In genomic region chr6:124955108-124955851, GRCh38 we compare ENCODE assay signal across 22 cellular contexts. TPM values are rescaled to one million over a fixed set of nuclear protein-coding genes. Genes with fewer than 3 reads are reported as not detected.
DNase-seq lines count a peak whose midpoint lies in the region; ATAC-seq and TF ChIP-seq lines count a peak whose summit lies in the region.
"Had no signal": no experiment of that assay in that cellular context is flagged by ENCODE, and none has a peak within 500 bp of the region (broad histone marks: within the 10 kb centered on the region; RNA-seq: fewer than 3 reads in every experiment).

No MANE protein-coding gene starts in this region.

- H3K4me1 Mint-ChIP-seq in WTC11, result peaks cover 7% of the 10 kb centered on the region; the same call in 1 of the 2 replicates
- H3K4me1 Mint-ChIP-seq in stimulated activated memory B cell treated with anti-CD40 and anti-IgM and Interleukin-4, amounts not matched to agents 10 μg/mL and 1 μg/mL and 100 μg/mL, for 72 hours, result no peaks in the 10 kb centered on the region
- H3K4me1 Mint-ChIP-seq: activated CD4-positive, alpha-beta T cell treated with anti-CD3 and anti-CD28 coated beads, Interleukin-2, amount 10 ng/mL, durations not matched to agents 24 days and 14 days; T-cell had no signal

- H2BK15ac ChIP-seq in IMR-90 (ENCODE audit: low read depth, low read length), result no peak overlapping the region

- no peak overlapping the region for H3K27ac ChIP-seq in IMR-90 (ENCODE audit: insufficient read depth, low read length)
- no peak overlapping the region for H3K27ac ChIP-seq in right cardiac atrium (ENCODE audit: low read length)
- no peak overlapping the region for H3K27ac ChIP-seq in ascending aorta
- H3K27ac ChIP-seq: body of pancreas, hepatocyte, pancreas, transverse colon had no signal

- no peak overlapping the region for H3K4me3 Mint-ChIP-seq in WTC11
- no peak overlapping the region for H3K4me3 Mint-ChIP-seq in stimulated activated memory B cell treated with anti-CD40 and anti-IgM and Interleukin-4, amounts not matched to agents 10 μg/mL and 1 μg/mL and 100 μg/mL, for 72 hours
- H3K4me3 Mint-ChIP-seq: activated CD4-positive, alpha-beta T cell treated with anti-CD3 and anti-CD28 coated beads, Interleukin-2, amount 10 ng/mL, durations not matched to agents 24 days and 14 days; activated naive CD8-positive, alpha-beta T cell; T-cell had no signal

- no peak overlapping the region for H2AK9ac ChIP-seq in IMR-90 (replicated peaks; ENCODE audit: low read depth, low read length, poor library complexity)

- H4K20me1 ChIP-seq in IMR-90 (ENCODE audit: insufficient read depth, low read length), result peaks cover 18% of the 10 kb centered on the region

- TF ChIP-seq POLR2A in IMR-90 (IDR thresholded peaks at IDR 0.05; ENCODE audit: low read depth, low read length), result no peak

- H3K27ac Mint-ChIP-seq in WTC11, result no peak overlapping the region
- H3K27ac Mint-ChIP-seq in stimulated activated memory B cell treated with anti-CD40 and anti-IgM and Interleukin-4, amounts not matched to agents 10 μg/mL and 1 μg/mL and 100 μg/mL, for 72 hours, result no peak overlapping the region
- H3K27ac Mint-ChIP-seq: activated CD4-positive, alpha-beta T cell treated with anti-CD3 and anti-CD28 coated beads, Interleukin-2, amount 10 ng/mL, durations not matched to agents 24 days and 14 days; activated naive CD8-positive, alpha-beta T cell; T-cell had no signal

- peak overlapping the region; percentile 63 for H2AFZ ChIP-seq in IMR-90 (replicated peaks; ENCODE audit: low read length, poor library complexity)
- H2AFZ ChIP-seq: hepatocyte had no signal

- H2BK20ac ChIP-seq in IMR-90 (ENCODE audit: low read depth, low read length), result no peak overlapping the region

- no peak overlapping the region for H3K18ac ChIP-seq in IMR-90 (ENCODE audit: low read depth, low read length)

- H4K5ac ChIP-seq in IMR-90 (ENCODE audit: low read depth, low read length), result no peak overlapping the region

- H3K4me1 ChIP-seq in IMR-90 (ENCODE audit: control insufficient read depth, insufficient read depth, low read length) (peaks cover 4% of the 10 kb centered on the region; the same call in 1 of the 2 replicates), right cardiac atrium (ENCODE audit: control insufficient read depth, insufficient read depth, low read length) (peaks cover 4% of the 10 kb centered on the region), ascending aorta (peaks cover 0 to 6% of the 10 kb centered on the region in 2 donors), HAP-1 (peaks cover 11% of the 10 kb centered on the region)
- H3K4me1 ChIP-seq: body of pancreas, pancreas had no signal

- POLR2A ChIA-PET in IMR-90 (lab: Charles Lee; ENCODE audit: unreplicated experiment) (no interaction called here), WTC11 (lab: Charles Lee) (no interaction called here)

- no peaks in the 10 kb centered on the region for H3K36me3 Mint-ChIP-seq in WTC11
- H3K36me3 Mint-ChIP-seq in stimulated activated memory B cell treated with anti-CD40 and anti-IgM and Interleukin-4, amounts not matched to agents 10 μg/mL and 1 μg/mL and 100 μg/mL, for 72 hours, result no peaks in the 10 kb centered on the region
- H3K36me3 Mint-ChIP-seq: T-cell had no signal

- H3K4me3 ChIP-seq in IMR-90 (ENCODE audit: insufficient read depth, low read depth, low read length) (no peak overlapping the region), right cardiac atrium (ENCODE audit: low read length) (no peak overlapping the region), ascending aorta (peak overlapping the region in 1 of 2 donors; percentile 9), HAP-1 (no peak overlapping the region)
- H3K4me3 ChIP-seq: body of pancreas, hepatocyte, lung, pancreas, transverse colon had no signal

- in situ Hi-C loops in IMR-90 (cut with MboI; ENCODE audit: low sequenced_read_pairs) (loop anchor here (25.0 kb wide), 1 partner anchor 157 kb away; no protein-coding TSS in a partner anchor), HAP-1 (cut with MboI; ENCODE audit: low sequenced_read_pairs) (no loop called here)

- H3K9me1 ChIP-seq in IMR-90 (ENCODE audit: insufficient read depth, low read length), result peaks cover 9% of the 10 kb centered on the region; the same call in 1 of the 2 replicates

- intact Hi-C loops in IMR-90 (cut with micrococcal nuclease), result no loop called here
- intact Hi-C loops in right cardiac atrium (cut with DNase I), result no loop called here
- intact Hi-C loops in ascending aorta (cut with DNase I), result no loop called here

- ATAC-seq in IMR-90 (ENCODE audit: low read depth), result peak; percentile 39
- peak; percentile 88 for ATAC-seq in WTC11
- peak; percentile 40 to 66 for ATAC-seq in right cardiac atrium
- peak; percentile 31 for ATAC-seq in stimulated activated memory B cell treated with anti-CD40 and anti-IgM and Interleukin-4, amounts not matched to agents 10 μg/mL and 1 μg/mL and 100 μg/mL, for 72 hours
- ATAC-seq: body of pancreas, T-cell had no signal

- H3K27me3 ChIP-seq in IMR-90 (ENCODE audit: control insufficient read depth, insufficient read depth, low read length) (no peaks in the 10 kb centered on the region), right cardiac atrium (ENCODE audit: control insufficient read depth, insufficient read depth) (no peaks in the 10 kb centered on the region), ascending aorta (no peaks in the 10 kb centered on the region), HAP-1 (ENCODE audit: low read depth) (no peaks in the 10 kb centered on the region)
- H3K27me3 ChIP-seq: body of pancreas, hepatocyte, pancreas, transverse colon had no signal

- H3K9me3 ChIP-seq in IMR-90 (ENCODE audit: control insufficient read depth, insufficient read depth, low read length) (no peaks in the 10 kb centered on the region), right cardiac atrium (ENCODE audit: control insufficient read depth, low read length) (no peaks in the 10 kb centered on the region), ascending aorta (no peaks in the 10 kb centered on the region), HAP-1 (no peaks in the 10 kb centered on the region)
- H3K9me3 ChIP-seq: body of pancreas, pancreas, transverse colon had no signal

- H3K36me3 ChIP-seq in IMR-90 (ENCODE audit: control insufficient read depth, insufficient read depth, low read length) (no peaks in the 10 kb centered on the region), ascending aorta (no peaks in the 10 kb centered on the region), HAP-1 (replicated peaks) (no peaks in the 10 kb centered on the region)
- H3K36me3 ChIP-seq: pancreas, transverse colon had no signal

- H2BK120ac ChIP-seq in IMR-90 (ENCODE audit: low read depth, low read length), result no peak overlapping the region

- TF ChIP-seq CTCF in IMR-90 (conservative IDR thresholded peaks at IDR 0.05; ENCODE audit: low read depth, low read length), result no peak
- TF ChIP-seq CTCF in WTC11 (IDR thresholded peaks at IDR 0.05), result no peak
- no peak for TF ChIP-seq CTCF in ascending aorta (IDR thresholded peaks at IDR 0.05)

- 100% methylated on average over 1 of the region's 7 CpGs; no CpG with 5 or more reads in 1 of the 2 experiments for WGBS in IMR-90 (ENCODE audit: extremely low coverage in 2 of 2, insufficient read length in 1 of 2), 2 experiments
- 50% methylated on average over 7 of the region's 7 CpGs for WGBS in right cardiac atrium

- TF ChIP-seq RAD21 in IMR-90 (IDR thresholded peaks at IDR 0.05; ENCODE audit: low read length), result no peak

- dilution Hi-C loops in IMR-90 (cut with HindIII; ENCODE audit: low sequenced_read_pairs, unreplicated experiment), result no loop called here

- H3K4me2 ChIP-seq in IMR-90 (ENCODE audit: low read depth, low read length), result no peak overlapping the region
- H3K4me2 ChIP-seq: hepatocyte had no signal

- H3K56ac ChIP-seq in IMR-90 (ENCODE audit: extremely low read depth, insufficient read depth, low read length), result no peak overlapping the region

- H3K79me1 ChIP-seq in IMR-90 (ENCODE audit: low read depth in 1 of 2, low read length in 2 of 2), result peaks cover 10 to 26% of the 10 kb centered on the region in 2 experiments; a peak in 3 of 4 replicates

- no peak overlapping the region for H4K91ac ChIP-seq in IMR-90 (ENCODE audit: insufficient read depth, low read depth, low read length)

- no peak overlapping the region for H3K4ac ChIP-seq in IMR-90 (ENCODE audit: low read depth, low read length)

- peaks cover 7% of the 10 kb centered on the region for H3K9me3 Mint-ChIP-seq in WTC11
- H3K9me3 Mint-ChIP-seq in stimulated activated memory B cell treated with anti-CD40 and anti-IgM and Interleukin-4, amounts not matched to agents 10 μg/mL and 1 μg/mL and 100 μg/mL, for 72 hours, result peaks cover 10% of the 10 kb centered on the region

- no peak for DNase-seq in IMR-90
- DNase-seq in WTC11 (ENCODE audit: low spot score), result no peak
- no peak for DNase-seq in right cardiac atrium
- no peak for DNase-seq in ascending aorta (ENCODE audit: low spot score in 2 of 2)
- DNase-seq in SHP77 treated with DMSO at 0.1 percent for 48 hours (lab: John Stamatoyannopoulos, UW), result no peak
- no peak for DNase-seq in HAP-1 (ENCODE audit: low spot score in 2 of 2)
- DNase-seq: activated CD4-positive, alpha-beta T cell treated with anti-CD3 and anti-CD28 coated beads, Interleukin-2, amount 10 ng/mL, durations not matched to agents 24 days and 14 days; AML-193; cortex of kidney; DMS79 treated with DMSO at 0.1 percent for 48 hours; NCI-H748 treated with DMSO at 0.1 percent for 48 hours; pancreas; stimulated activated CD4-positive, alpha-beta T cell treated with anti-CD3 and anti-CD28 coated beads, Interleukin-1b, Interleukin-23, amount 100 ng/mL, for 48 hours; stimulated activated naive CD4-positive, alpha-beta T cell treated with Interleukin-2 at 50 U/mL for 16 hours; T-cell; transverse colon had no signal

- H3K27me3 Mint-ChIP-seq in WTC11 (ENCODE audit: low read depth), result 0 out of 2 replicates have a peak, but pooled peaks cover under 1% of the 10 kb centered on the region
- no peaks in the 10 kb centered on the region for H3K27me3 Mint-ChIP-seq in stimulated activated memory B cell treated with anti-CD40 and anti-IgM and Interleukin-4, amounts not matched to agents 10 μg/mL and 1 μg/mL and 100 μg/mL, for 72 hours

- H3K9ac ChIP-seq in IMR-90 (ENCODE audit: low read depth, low read length), result no peak overlapping the region

- no peak overlapping the region for H2AK5ac ChIP-seq in IMR-90 (ENCODE audit: low read depth, low read length)

- no peak overlapping the region for H3K23ac ChIP-seq in IMR-90 (ENCODE audit: low read depth, low read length)

- BruUV-seq in IMR-90 (replicated peaks; lab: Mats Ljungman, UMichigan), result no TSS peak

- H4K8ac ChIP-seq in IMR-90 (ENCODE audit: low read depth in 2 of 2, low read length in 2 of 2), result no peak overlapping the region

- no peak overlapping the region for H2BK5ac ChIP-seq in IMR-90 (ENCODE audit: low read depth, low read length, poor library complexity, severe bottlenecking)

- CTCF ChIA-PET in IMR-90 (lab: Yijun Ruan, JAX), result no interaction called here
- CTCF ChIA-PET in WTC11 (lab: Charles Lee), result no interaction called here

- H3K14ac ChIP-seq in IMR-90 (replicated peaks; ENCODE audit: low read depth, low read length), result no peak overlapping the region

RNA-seq across cellular contexts. Expression of gene RNF217, which starts 7.0 kb away (rescaled TPM):
- total RNA-seq in IMR-90 (2012; rRNA removed) (16.7 and 20.4 TPM in 2 replicates), WTC11 (2021) (7.4 to 12.2 TPM (median 11.0 TPM) in 3 replicates), right cardiac atrium (10 to 100 TPM; 12.2 to 23.6 (median 17.6) TPM), ascending aorta (7.3 TPM)
- polyA plus RNA-seq in IMR-90 (2012; rRNA removed) (11.7 TPM in 2 replicates), right cardiac atrium (4.4 TPM)
- polyA plus RNA-seq in IMR-90 (2012; cell fraction: cytosol; rRNA removed), result 2.5 and 2.7 TPM in 2 replicates
- polyA plus RNA-seq in IMR-90 (2012; cell fraction: nucleus; rRNA removed; ENCODE audit: low replicate concordance), result 7.8 and 59.2 TPM in 2 replicates
- total RNA-seq: OCI-LY7 had no signal

Comparison
In these comparisons a context has a peak if more than half of its experiments do, and no peak if none do; other contexts are left out.
1. ATAC-seq: peak in every context shown above with its lines; median percentile 88 in WTC11; 53 in right cardiac atrium; 39 in IMR-90; 31 in stimulated activated memory B cell treated with anti-CD40 and anti-IgM and Interleukin-4, amounts not matched to agents 10 μg/mL and 1 μg/mL and 100 μg/mL, for 72 hours.